ENCODE assay signal across 14 cellular contexts in the genomic region with DNA sequence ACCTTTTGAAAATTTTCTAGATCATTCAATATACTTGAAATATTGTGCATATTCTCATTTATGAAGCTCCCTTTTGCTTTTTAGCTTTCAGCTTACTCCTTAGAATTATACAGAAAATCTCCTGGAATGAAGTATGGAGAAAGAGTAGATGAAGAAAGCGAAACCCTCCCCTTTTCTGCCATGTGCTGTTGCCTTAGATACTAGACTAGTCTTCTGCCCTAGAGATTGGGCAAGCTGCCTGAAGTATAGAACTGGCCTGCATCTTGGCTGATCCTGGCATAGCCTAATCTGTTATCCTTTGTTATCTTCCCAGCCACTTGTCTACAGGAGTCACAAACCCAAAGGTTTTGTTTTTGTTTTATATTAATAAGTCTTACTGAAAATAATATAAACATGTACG.
DNase-seq lines count a peak whose midpoint lies in the region; ATAC-seq and TF ChIP-seq lines count a peak whose summit lies in the region.
"Had no signal": no experiment of that assay in that cellular context is flagged by ENCODE, and none has a peak within 500 bp of the region (broad histone marks: within the 10 kb centered on the region; RNA-seq: fewer than 3 reads in every experiment).

No MANE protein-coding gene starts in this region.

- TF ChIP-seq EP300 in gastroesophageal sphincter (IDR thresholded peaks at IDR 0.05) (no peak), suprapubic skin (IDR thresholded peaks at IDR 0.05) (no peak)

- H3K4me2 ChIP-seq in H9 (ENCODE audit: insufficient read depth, insufficient read length, low read length) (no peak overlapping the region), osteoblast (ENCODE audit: insufficient read depth, low read length) (no peak overlapping the region)

- no peak overlapping the region for H2BK5ac ChIP-seq in H9 (ENCODE audit: insufficient read length, low read length)

- peaks cover 5 to 6% of the 10 kb centered on the region in 2 experiments; a peak in 4 of 5 replicates for H3K9me3 Mint-ChIP-seq in H9
- H3K9me3 Mint-ChIP-seq in endothelial cell (ENCODE audit: unreplicated experiment), result no peaks in the 10 kb centered on the region
- H3K9me3 Mint-ChIP-seq in nephron progenitor cell, result peaks cover 24% of the 10 kb centered on the region

- no peaks in the 10 kb centered on the region for H3K27me3 ChIP-seq in H9 (ENCODE audit: insufficient read depth, low read length)
- no peaks in the 10 kb centered on the region for H3K27me3 ChIP-seq in gastroesophageal sphincter
- H3K27me3 ChIP-seq in suprapubic skin, result no peaks in the 10 kb centered on the region
- no peaks in the 10 kb centered on the region for H3K27me3 ChIP-seq in osteoblast (ENCODE audit: insufficient read depth, low read length)

- H3K56ac ChIP-seq in H9 (ENCODE audit: insufficient read length, low read depth, low read length), result no peak overlapping the region

- H4K20me1 ChIP-seq in H9 (ENCODE audit: control insufficient read depth, insufficient read depth, insufficient read length), result no peaks in the 10 kb centered on the region
- H4K20me1 ChIP-seq in osteoblast (ENCODE audit: insufficient read depth, low read length), result peaks cover 29% of the 10 kb centered on the region

- no peak overlapping the region for H4K8ac ChIP-seq in H9 (replicated peaks; ENCODE audit: insufficient read length, low read depth, low read length)

- no peak overlapping the region for H2AK5ac ChIP-seq in H9 (ENCODE audit: insufficient read length, low read length)

- H3K27me3 Mint-ChIP-seq in H9 (ENCODE audit: low read depth), result no peaks in the 10 kb centered on the region
- H3K27me3 Mint-ChIP-seq in endothelial cell (ENCODE audit: unreplicated experiment), result peaks cover 3% of the 10 kb centered on the region
- peaks cover 2% of the 10 kb centered on the region for H3K27me3 Mint-ChIP-seq in nephron progenitor cell (ENCODE audit: low read depth, poor library complexity)
- H3K27me3 Mint-ChIP-seq: activated CD4-positive, alpha-beta T cell treated with anti-CD3 and anti-CD28 coated beads for 36 hours; IgD-negative memory B cell had no signal

- no peak overlapping the region for H3K23ac ChIP-seq in H9 (ENCODE audit: insufficient read length, low read depth, low read length)

- no peak overlapping the region for H3K9ac ChIP-seq in H9 (ENCODE audit: extremely low read depth, insufficient read length, low read length)

- H3K36me3 Mint-ChIP-seq in H9 (ENCODE audit: insufficient read depth in 1 of 3, low read depth in 3 of 3) (peaks cover 7 to 16% (median 15%) of the 10 kb centered on the region in 3 experiments), endothelial cell (ENCODE audit: low read depth, unreplicated experiment) (peaks cover 12% of the 10 kb centered on the region), nephron progenitor cell (ENCODE audit: low read depth) (peaks cover 48% of the 10 kb centered on the region)

- no peak overlapping the region for H4K91ac ChIP-seq in H9 (ENCODE audit: insufficient read length, low read depth, low read length)

- H3K27ac Mint-ChIP-seq in H9 (peak overlapping the region in 2 of 3 experiments; percentile 84 to 96; a peak in 5 of 7 replicates), endothelial cell (ENCODE audit: unreplicated experiment) (peak overlapping the region; percentile 96), nephron progenitor cell (peak overlapping the region; percentile 95)
- H3K27ac Mint-ChIP-seq: activated CD4-positive, alpha-beta T cell treated with anti-CD3 and anti-CD28 coated beads for 36 hours had no signal

- no CpG with 5 or more reads among the region's 2 CpGs for WGBS in H9 (ENCODE audit: extremely low coverage, insufficient read length, low lambda C conversion rate)
- WGBS in gastroesophageal sphincter (ENCODE audit: low coverage in 1 of 2), 2 donors, result 95% methylated on average over 2 of the region's 2 CpGs
- WGBS in suprapubic skin, result 91% methylated on average over 2 of the region's 2 CpGs

- no peak overlapping the region for H2BK15ac ChIP-seq in H9 (ENCODE audit: low read depth, low read length)

- no peaks in the 10 kb centered on the region for H3K23me2 ChIP-seq in H9 (ENCODE audit: insufficient read length, low read depth, low read length, poor library complexity, severe bottlenecking)

- ATAC-seq in gastroesophageal sphincter (no peak), GM21737 (IDR thresholded peaks at IDR 0.05; ENCODE audit: unreplicated experiment) (no peak)
- ATAC-seq: activated CD4-positive, alpha-beta T cell treated with anti-CD3 and anti-CD28 coated beads for 36 hours had no signal

- H3K4me1 Mint-ChIP-seq in H9, result peaks cover 40 to 52% of the 10 kb centered on the region in 2 experiments
- peaks cover 53% of the 10 kb centered on the region for H3K4me1 Mint-ChIP-seq in endothelial cell (ENCODE audit: unreplicated experiment)
- H3K4me1 Mint-ChIP-seq in nephron progenitor cell, result peaks cover 57% of the 10 kb centered on the region

- H3K79me2 ChIP-seq in H9 (ENCODE audit: insufficient read depth, low read length), result peaks cover 2% of the 10 kb centered on the region; the same call in 1 of the 2 replicates
- H3K79me2 ChIP-seq in osteoblast (ENCODE audit: insufficient read depth, low read length), result peaks cover 49% of the 10 kb centered on the region

- H3K4me3 ChIP-seq in gastroesophageal sphincter (no peak overlapping the region), suprapubic skin (no peak overlapping the region), osteoblast (ENCODE audit: insufficient read depth, low read length) (no peak overlapping the region)

- no peaks in the 10 kb centered on the region for H3K9me3 ChIP-seq in H9 (ENCODE audit: control insufficient read depth, low read depth, low read length)
- no peaks in the 10 kb centered on the region for H3K9me3 ChIP-seq in gastroesophageal sphincter
- H3K9me3 ChIP-seq in suprapubic skin, result no peaks in the 10 kb centered on the region
- no peaks in the 10 kb centered on the region for H3K9me3 ChIP-seq in osteoblast (ENCODE audit: low read depth, low read length)

- H3K79me1 ChIP-seq in H9 (ENCODE audit: insufficient read depth, low read depth, low read length, poor library complexity, severe bottlenecking), result peaks cover 5% of the 10 kb centered on the region

- H2AFZ ChIP-seq in H9 (ENCODE audit: low read length) (no peak overlapping the region), osteoblast (ENCODE audit: low read length) (no peak overlapping the region)

- peak overlapping the region; percentile 70 for H2BK12ac ChIP-seq in H9 (ENCODE audit: insufficient read length, low read depth, low read length)

- H3K36me3 ChIP-seq in gastroesophageal sphincter, result peaks cover 0 to 5% of the 10 kb centered on the region in 2 donors
- H3K36me3 ChIP-seq in suprapubic skin, result no peaks in the 10 kb centered on the region
- no peaks in the 10 kb centered on the region for H3K36me3 ChIP-seq in osteoblast (ENCODE audit: insufficient read depth, low read length)

- H3K4ac ChIP-seq in H9 (ENCODE audit: low read depth, low read length), result no peak overlapping the region; the same call in 1 of the 2 replicates

- no peak for TF ChIP-seq POLR2A in gastroesophageal sphincter (IDR thresholded peaks at IDR 0.05)
- TF ChIP-seq POLR2A in suprapubic skin (IDR thresholded peaks at IDR 0.05), result no peak

- peak overlapping the region; percentile 44 for H2BK120ac ChIP-seq in H9 (ENCODE audit: low read depth, low read length, poor library complexity, severe bottlenecking)

- H3K14ac ChIP-seq in H9 (ENCODE audit: insufficient read depth, low read length), result no peak overlapping the region

- DNase-seq in H9, result no peak
- DNase-seq in NCI-H69 (lab: John Stamatoyannopoulos, UW), result peak; percentile 68
- no peak for DNase-seq in endothelial cell (ENCODE audit: low spot score)
- DNase-seq in nephron progenitor cell, result no peak
- no peak for DNase-seq in suprapubic skin (ENCODE audit: low spot score in 2 of 2)
- DNase-seq in osteoblast (ENCODE audit: insufficient read length, low spot score, missing footprints), result no peak
- DNase-seq: activated CD4-positive, alpha-beta T cell treated with anti-CD3 and anti-CD28 coated beads for 36 hours; C1 segment of cervical spinal cord; effector CD4-positive, alpha-beta T cell; NCI-H446 treated with DMSO at 0.1 percent for 48 hours; stimulated activated naive CD4-positive, alpha-beta T cell treated with Interleukin-2 at 50 U/mL for 16 hours had no signal

- no peak overlapping the region for H3T11ph ChIP-seq in H9 (ENCODE audit: low read length)

- H3K4me1 ChIP-seq in H9 (ENCODE audit: insufficient read depth, low read length) (peaks cover 11% of the 10 kb centered on the region), gastroesophageal sphincter (peaks cover 32 to 64% (median 35%) of the 10 kb centered on the region in 3 donors), suprapubic skin (peaks cover 39% of the 10 kb centered on the region), osteoblast (ENCODE audit: insufficient read depth, low read length) (peaks cover 15% of the 10 kb centered on the region)

- H2BK20ac ChIP-seq in H9 (ENCODE audit: low read depth, low read length, poor library complexity, severe bottlenecking), result no peak overlapping the region

- TF ChIP-seq CTCF in H9 (conservative IDR thresholded peaks at IDR 0.05), result no peak
- TF ChIP-seq CTCF in endothelial cell (IDR thresholded peaks at IDR 0.05; ENCODE audit: unreplicated experiment), result no peak
- no peak for TF ChIP-seq CTCF in nephron progenitor cell (IDR thresholded peaks at IDR 0.05)
- no peak for TF ChIP-seq CTCF in gastroesophageal sphincter (IDR thresholded peaks at IDR 0.05)
- TF ChIP-seq CTCF in suprapubic skin (IDR thresholded peaks at IDR 0.05), result no peak
- no peak for TF ChIP-seq CTCF in osteoblast (IDR thresholded peaks at IDR 0.05; ENCODE audit: extremely low read depth, low read depth, low read length)

- H3K27ac ChIP-seq in H9 (ENCODE audit: insufficient read length, low read depth, low read length), result no peak overlapping the region
- H3K27ac ChIP-seq in gastroesophageal sphincter, result peak overlapping the region in 2 of 4 donors; percentile 39 to 69
- no peak overlapping the region for H3K27ac ChIP-seq in suprapubic skin
- no peak overlapping the region for H3K27ac ChIP-seq in osteoblast (ENCODE audit: low read depth, low read length)

- H4K5ac ChIP-seq in H9 (ENCODE audit: insufficient read length, low read depth, low read length), result no peak overlapping the region

- H3K18ac ChIP-seq in H9 (ENCODE audit: insufficient read length, low read depth, low read length), result no peak overlapping the region

- H3K4me3 Mint-ChIP-seq in H9 (no peak overlapping the region), endothelial cell (ENCODE audit: unreplicated experiment) (no peak overlapping the region), nephron progenitor cell (no peak overlapping the region)
- H3K4me3 Mint-ChIP-seq: activated CD4-positive, alpha-beta T cell treated with anti-CD3 and anti-CD28 coated beads for 36 hours; IgD-negative memory B cell had no signal
